In genomic region chr6:75794351-75794846, GRCh38 we compare ENCODE assay signal across 21 cellular contexts. TPM values are rescaled to one million over a fixed set of nuclear protein-coding genes. Genes with fewer than 3 reads are reported as not detected.
DNase-seq lines count a peak whose midpoint lies in the region; ATAC-seq, FAIRE-seq and TF ChIP-seq lines count a peak whose summit lies in the region.
"Had no signal": no experiment of that assay in that cellular context is flagged by ENCODE, and none has a peak within 500 bp of the region (broad histone marks: within the 10 kb centered on the region; RNA-seq: fewer than 3 reads in every experiment).

No MANE protein-coding gene starts in this region.

- H3K27ac ChIP-seq in HepG2 (ENCODE audit: extremely low read length, insufficient read depth, low read length) = no peak overlapping the region
- no peak overlapping the region for H3K27ac ChIP-seq in right lobe of liver
- H3K27ac ChIP-seq in dorsolateral prefrontal cortex = peak overlapping the region in 58 of 59 donors; percentile 46 to 97 (median 89)
- no peak overlapping the region for H3K27ac ChIP-seq in RWPE1
- H3K27ac ChIP-seq: C4-2B had no signal

- H3K9me3 ChIP-seq in HepG2 (ENCODE audit: low read length) (no peaks in the 10 kb centered on the region), right lobe of liver (no peaks in the 10 kb centered on the region)

- H3K36me3 ChIP-seq in HepG2 (replicated peaks in 1 of 2; ENCODE audit: control insufficient read depth in 1 of 2, insufficient read depth in 2 of 2, low read length in 2 of 2) (no peaks in the 10 kb centered on the region), right lobe of liver (no peaks in the 10 kb centered on the region)

- H3K27me3 ChIP-seq in HepG2 (ENCODE audit: control insufficient read depth in 1 of 2, insufficient read depth in 2 of 2, low read length in 2 of 2) (no peaks in the 10 kb centered on the region), right lobe of liver (no peaks in the 10 kb centered on the region), dorsolateral prefrontal cortex (no peaks in the 10 kb centered on the region)

- no peak overlapping the region for H3K4me2 ChIP-seq in HepG2 (ENCODE audit: low read depth, low read length)

- no peaks in the 10 kb centered on the region for H3K4me1 ChIP-seq in HepG2 (ENCODE audit: insufficient read depth, low read length)
- no peaks in the 10 kb centered on the region for H3K4me1 ChIP-seq in right lobe of liver

- TF ChIP-seq POLR2A in HepG2 (IDR thresholded peaks at IDR 0.05; ENCODE audit: insufficient read depth in 1 of 2, low read depth in 2 of 2, low read length in 2 of 2) (no peak), right lobe of liver (IDR thresholded peaks at IDR 0.05) (no peak)

- ATAC-seq in HepG2 (no peak), right lobe of liver (no peak), GM19324 (IDR thresholded peaks at IDR 0.05; ENCODE audit: low FRiP score, unreplicated experiment) (no peak)
- ATAC-seq: GM12878 had no signal

- intact Hi-C loops in HepG2 (cut with micrococcal nuclease; ENCODE audit: unreplicated experiment) (loop anchor here (5.0 kb wide), 1 partner anchor 998 kb away; no protein-coding TSS in a partner anchor), right lobe of liver (cut with DNase I) (no loop called here), dorsolateral prefrontal cortex (cut with DNase I) (loop anchor here in 1 of 2 donors (2.0 kb wide), 1 partner anchor 46 kb away; the partner anchor contains the start of gene MYO6)

- WGBS in HepG2 (ENCODE audit: low lambda C conversion rate) = 76% methylated on average over 4 of the region's 4 CpGs
- WGBS in right lobe of liver (ENCODE audit: insufficient coverage, low coverage, low lambda C conversion rate, missing lambda C conversion rate) = 90% methylated on average over 4 of the region's 4 CpGs

- DNase-seq in HepG2 (ENCODE audit: low spot score) (peak; percentile 3), right lobe of liver (no peak), dorsolateral prefrontal cortex (no peak), midbrain (lab: John Stamatoyannopoulos, UW) (peak; percentile 43), RKO (ENCODE audit: low spot score) (no peak), RWPE1 (ENCODE audit: low spot score) (no peak), dedifferentiated amniotic fluid mesenchymal stem cell (ENCODE audit: extremely low spot score) (no peak)
- DNase-seq: COR-L47, DMS53, GOT3, HFFc6, MM.1S, NCI-H1105 treated with DMSO at 0.1 percent for 48 hours, NCI-H187, NCI-H446, NCI-H774, Right ventricle myocardium superior had no signal

- no peak overlapping the region for H3K9ac ChIP-seq in HepG2 (ENCODE audit: insufficient read depth, low read depth, low read length)

- H2AFZ ChIP-seq in HepG2 (ENCODE audit: low read length) = no peak overlapping the region

- no TSS peak for BruUV-seq in HepG2 (replicated peaks; lab: Mats Ljungman, UMichigan)

- no peaks in the 10 kb centered on the region for H4K20me1 ChIP-seq in HepG2 (ENCODE audit: insufficient read depth, low read length)

- CTCF ChIA-PET in HepG2 (lab: Yijun Ruan, JAX; ENCODE audit: low intra/inter-chr PET ratio, low total read pairs) = no interaction called here
- CTCF ChIA-PET in RWPE1 (lab: Yijun Ruan, JAX) = interaction anchor here (0.6 kb wide), 1 partner anchor 9 kb away, joined by 3 read pairs; no protein-coding TSS in a partner anchor

- in situ Hi-C loops in HepG2 (cut with HindIII; ENCODE audit: extremely low pct_ligation_motif_present, low pct_unique_long_range_greater_than_20kb) = no loop called here

- TF ChIP-seq RAD21 in HepG2 (CRISPR knock-in tag; IDR thresholded peaks at IDR 0.05) = no peak

- no peaks in the 10 kb centered on the region for H3K79me2 ChIP-seq in HepG2 (ENCODE audit: insufficient read depth, low read length)

- TF ChIP-seq CTCF in HepG2 (CRISPR knock-in tag; IDR thresholded peaks at IDR 0.05) (no peak), right lobe of liver (IDR thresholded peaks at IDR 0.05) (no peak), dorsolateral prefrontal cortex (IDR thresholded peaks at IDR 0.05 in 54 of 56, conservative IDR thresholded peaks at IDR 0.05 in 2 of 56; ENCODE audit: low read depth in 1 of 56, partially characterized antibody in 56 of 56) (peak in 1 of 56 donors; percentile 5), RWPE1 (conservative IDR thresholded peaks at IDR 0.05; ENCODE audit: low read depth) (no peak)

- POLR2A ChIA-PET in HepG2 (lab: Yijun Ruan, JAX) (no interaction called here), RWPE1 (lab: Yijun Ruan, JAX; ENCODE audit: low non-redundant PET) (no interaction called here)

- H3K4me3 ChIP-seq in HepG2 (replicated peaks in 1 of 3; ENCODE audit: insufficient read depth in 1 of 3, low read depth in 2 of 3, low read length in 3 of 3) (no peak overlapping the region), right lobe of liver (no peak overlapping the region), dorsolateral prefrontal cortex (peak overlapping the region in 54 of 59 donors; percentile 1 to 55 (median 26))
- H3K4me3 ChIP-seq: GM12878 had no signal

- FAIRE-seq in HepG2 (lab: Jason Lieb, UNC) = no peak
- FAIRE-seq: GM12878, GM18507 had no signal

- TF ChIP-seq EP300 in HepG2 (IDR thresholded peaks at IDR 0.05; ENCODE audit: low read depth in 2 of 2, low read length in 2 of 2) (no peak), HepG2 (CRISPR knock-in tag; IDR thresholded peaks at IDR 0.05; ENCODE audit: borderline replicate concordance) (no peak)

TF ChIP-seq in HepG2, 621 proteins besides CTCF, POLR2A, EP300 and RAD21:
- no peak for TF ChIP-seq IKZF4 (CRISPR knock-in tag; IDR thresholded peaks at IDR 0.05; ENCODE audit: borderline replicate concordance, low read depth, not compliant biosample characterization)
- no peak for TF ChIP-seq XRCC5 (optimal IDR thresholded peaks at IDR 0.05; ENCODE audit: low read length)
- no peak for TF ChIP-seq RORA (CRISPR knock-in tag; IDR thresholded peaks at IDR 0.05)
- no peak for TF ChIP-seq BRF2 (CRISPR knock-in tag; IDR thresholded peaks at IDR 0.05)
- TF ChIP-seq MLX (CRISPR knock-in tag; IDR thresholded peaks at IDR 0.05) = no peak

RNA-seq across cellular contexts. Expression of gene MYO6, which starts 45.4 kb away (rescaled TPM):
- total RNA-seq in HepG2 (2016; rRNA removed; fragmentation: Illumina TruSeq; extraction: Trizol) (5.4 and 13.1 TPM in 2 replicates), right lobe of liver (10 to 100 TPM; 16.0 to 28.3 (median 18.3) TPM), dorsolateral prefrontal cortex (100 to 1,000 TPM in 5 of 120 experiments, 10 to 100 TPM in 115; 37.6 to 112 (median 66.2) TPM)
- total RNA-seq in HepG2 (2016; cell fraction: cytosol; rRNA removed; fragmentation: Illumina TruSeq; extraction: Trizol; ENCODE audit: low read depth) = 0.51 and 0.79 TPM in 2 replicates
- total RNA-seq in HepG2 (2016; cell fraction: insoluble cytoplasmic fraction; rRNA removed; fragmentation: Illumina TruSeq; extraction: Trizol) = 5.6 and 10.9 TPM in 2 replicates
- 1.4 and 1.8 TPM in 2 replicates for total RNA-seq in HepG2 (2016; cell fraction: membrane; rRNA removed; fragmentation: Illumina TruSeq; extraction: Trizol)
- total RNA-seq in HepG2 (2016; cell fraction: nucleus; rRNA removed; fragmentation: Illumina TruSeq; extraction: Trizol) = 12.2 and 12.6 TPM in 2 replicates
- polyA plus RNA-seq in HepG2 (2011; rRNA removed) = 7.5 and 9.5 TPM in 2 replicates
- polyA plus RNA-seq in HepG2 (2011; cell fraction: cytosol; rRNA removed) = 2.9 and 6.1 TPM in 2 replicates
- polyA plus RNA-seq in HepG2 (2011; cell fraction: nucleus; rRNA removed) = 13.8 and 22.1 TPM in 2 replicates
- polyA plus RNA-seq in HepG2 (2012) = 14.2 and 16.8 TPM in 2 replicates
- 0.17 and 0.19 TPM in 2 replicates for polyA plus RNA-seq in HepG2 (2016; cell fraction: cytosol; fragmentation: Illumina TruSeq; extraction: Trizol; ENCODE audit: low read depth)
- polyA plus RNA-seq in HepG2 (2016; cell fraction: insoluble cytoplasmic fraction; fragmentation: Illumina TruSeq; extraction: Trizol; ENCODE audit: low read depth) = 13.2 and 14.1 TPM in 2 replicates
- polyA plus RNA-seq in HepG2 (2016; cell fraction: membrane; fragmentation: Illumina TruSeq; extraction: Trizol; ENCODE audit: low read depth) = 0.60 and 1.2 TPM in 2 replicates
- 20.2 and 22.0 TPM in 2 replicates for polyA plus RNA-seq in HepG2 (2016; cell fraction: nucleus; fragmentation: Illumina TruSeq; extraction: Trizol; ENCODE audit: insufficient read depth, low read depth)
- 2.9 and 3.1 TPM in 2 replicates for polyA minus RNA-seq in HepG2 (2011; rRNA and poly(A)+ RNA removed; ENCODE audit: low replicate concordance)
- polyA minus RNA-seq in HepG2 (2011; cell fraction: cytosol; rRNA and poly(A)+ RNA removed) = 4.7 and 6.7 TPM in 2 replicates
- 20.7 and 33.1 TPM in 2 replicates for polyA minus RNA-seq in HepG2 (2011; cell fraction: nucleus; rRNA and poly(A)+ RNA removed)

Comparison
In these comparisons a context has a peak if more than half of its experiments do, and no peak if none do; other contexts are left out.
1. DNase-seq: peak in HepG2 (single experiment) and midbrain (single experiment); none in right lobe of liver (0 of 3), dorsolateral prefrontal cortex (0 of 10), RKO (single experiment), RWPE1 (single experiment) and dedifferentiated amniotic fluid mesenchymal stem cell (single experiment).
2. H3K27ac ChIP-seq: peak in dorsolateral prefrontal cortex (58 of 59); none in HepG2 (single experiment), right lobe of liver (0 of 3) and RWPE1 (single experiment).
3. H3K4me3 ChIP-seq: peak in dorsolateral prefrontal cortex (54 of 59); none in HepG2 (0 of 3) and right lobe of liver (0 of 3).